In the genomic region with DNA sequence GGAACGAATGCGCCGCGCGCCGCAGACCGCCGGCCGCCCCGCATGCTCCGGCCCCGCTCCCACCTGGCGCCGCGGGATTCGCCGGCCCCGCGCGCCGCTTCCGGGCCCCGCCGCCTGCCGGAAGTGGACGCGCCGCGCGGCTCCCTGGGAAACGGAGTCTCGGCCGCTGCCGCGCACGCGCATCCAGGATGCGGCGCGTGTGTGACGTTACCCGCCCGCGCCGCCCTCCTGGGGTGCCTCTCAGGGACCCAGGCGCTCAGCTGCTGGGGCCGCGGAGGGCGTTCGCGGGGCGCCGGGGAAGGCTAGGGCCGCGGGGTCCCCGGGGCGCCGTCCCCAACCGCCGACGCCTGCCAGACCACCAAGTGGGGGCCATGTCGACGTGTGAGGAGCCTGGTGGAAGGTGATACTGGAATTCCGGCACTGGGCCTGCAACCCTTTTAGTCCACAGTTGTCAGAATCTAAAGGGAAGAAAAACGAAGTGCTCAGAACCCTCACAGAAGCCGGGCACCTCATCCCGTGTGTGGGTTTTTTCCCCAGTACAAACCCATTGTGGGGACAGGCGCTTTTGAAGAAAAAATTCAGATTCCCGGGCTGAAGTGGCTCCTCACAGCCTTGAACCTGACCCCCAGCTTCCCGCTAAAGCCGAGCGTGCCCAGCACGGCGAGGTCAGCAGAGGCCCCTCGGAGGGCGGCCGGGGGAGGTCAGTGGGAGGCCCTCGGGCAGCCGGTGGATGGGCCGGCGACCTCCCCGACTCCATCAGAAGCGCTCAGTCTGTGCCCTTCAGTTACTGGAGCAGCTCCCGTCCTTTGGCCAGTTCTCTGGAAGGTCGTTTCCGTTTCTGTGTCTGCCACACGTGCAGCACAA, we compare ENCODE assay signal across 1 cellular context.
TF ChIP-seq lines count a peak whose summit lies in the region.

A gene with protein sequence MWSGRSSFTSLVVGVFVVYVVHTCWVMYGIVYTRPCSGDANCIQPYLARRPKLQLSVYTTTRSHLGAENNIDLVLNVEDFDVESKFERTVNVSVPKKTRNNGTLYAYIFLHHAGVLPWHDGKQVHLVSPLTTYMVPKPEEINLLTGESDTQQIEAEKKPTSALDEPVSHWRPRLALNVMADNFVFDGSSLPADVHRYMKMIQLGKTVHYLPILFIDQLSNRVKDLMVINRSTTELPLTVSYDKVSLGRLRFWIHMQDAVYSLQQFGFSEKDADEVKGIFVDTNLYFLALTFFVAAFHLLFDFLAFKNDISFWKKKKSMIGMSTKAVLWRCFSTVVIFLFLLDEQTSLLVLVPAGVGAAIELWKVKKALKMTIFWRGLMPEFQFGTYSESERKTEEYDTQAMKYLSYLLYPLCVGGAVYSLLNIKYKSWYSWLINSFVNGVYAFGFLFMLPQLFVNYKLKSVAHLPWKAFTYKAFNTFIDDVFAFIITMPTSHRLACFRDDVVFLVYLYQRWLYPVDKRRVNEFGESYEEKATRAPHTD (minus strand): TSS at position 125 of the 864 bp plus-strand sequence. CDS start 258 bp downstream, outside the sequence.

TF ChIP-seq in HEK293, 187 proteins besides CTCF, POLR2A, EP300 and RAD21 (continued from another document and continues in another):
- TF ChIP-seq, protein P1, sequence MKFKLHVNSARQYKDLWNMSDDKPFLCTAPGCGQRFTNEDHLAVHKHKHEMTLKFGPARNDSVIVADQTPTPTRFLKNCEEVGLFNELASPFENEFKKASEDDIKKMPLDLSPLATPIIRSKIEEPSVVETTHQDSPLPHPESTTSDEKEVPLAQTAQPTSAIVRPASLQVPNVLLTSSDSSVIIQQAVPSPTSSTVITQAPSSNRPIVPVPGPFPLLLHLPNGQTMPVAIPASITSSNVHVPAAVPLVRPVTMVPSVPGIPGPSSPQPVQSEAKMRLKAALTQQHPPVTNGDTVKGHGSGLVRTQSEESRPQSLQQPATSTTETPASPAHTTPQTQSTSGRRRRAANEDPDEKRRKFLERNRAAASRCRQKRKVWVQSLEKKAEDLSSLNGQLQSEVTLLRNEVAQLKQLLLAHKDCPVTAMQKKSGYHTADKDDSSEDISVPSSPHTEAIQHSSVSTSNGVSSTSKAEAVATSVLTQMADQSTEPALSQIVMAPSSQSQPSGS (tag by site-specific recombination; IDR thresholded peaks at IDR 0.05; ENCODE audit: low read depth), result no peak
- TF ChIP-seq ZXDB (tag by site-specific recombination; IDR thresholded peaks at IDR 0.05) (peak; percentile 38; the same call in 1 of the 2 replicates), EGR2 (tag by site-specific recombination; IDR thresholded peaks at IDR 0.05; ENCODE audit: low read depth) (no peak), ZBTB48 (tag by site-specific recombination; IDR thresholded peaks at IDR 0.05) (peak; percentile 83), ZNF792 (tag by site-specific recombination; IDR thresholded peaks at IDR 0.05) (no peak), ZNF843 (tag by site-specific recombination; IDR thresholded peaks at IDR 0.05) (no peak), ZNF221 (tag by site-specific recombination; IDR thresholded peaks at IDR 0.05; ENCODE audit: borderline replicate concordance) (no peak), ZNF138 (tag by site-specific recombination; IDR thresholded peaks at IDR 0.05; ENCODE audit: borderline replicate concordance) (no peak), ZNF596 (tag by site-specific recombination; IDR thresholded peaks at IDR 0.05) (no peak), ZNF274 (IDR thresholded peaks at IDR 0.05; ENCODE audit: low read length) (no peak), ZNF274 (tag by site-specific recombination; IDR thresholded peaks at IDR 0.05; ENCODE audit: borderline replicate concordance) (no peak), ZNF701 (tag by site-specific recombination; IDR thresholded peaks at IDR 0.05) (no peak), ZFP3 (tag by site-specific recombination; IDR thresholded peaks at IDR 0.05; ENCODE audit: low read depth) (no peak), REPIN1 (tag by site-specific recombination; IDR thresholded peaks at IDR 0.05; ENCODE audit: low read depth) (no peak), SCRT2 (tag by site-specific recombination; IDR thresholded peaks at IDR 0.05) (no peak), GLIS2 (tag by site-specific recombination; IDR thresholded peaks at IDR 0.05) (peak; percentile 72), ZNF16 (tag by site-specific recombination; IDR thresholded peaks at IDR 0.05; ENCODE audit: low read depth) (no peak), ZBTB8A (tag by site-specific recombination; IDR thresholded peaks at IDR 0.05) (peak; percentile 95), ZNF510 (tag by site-specific recombination; IDR thresholded peaks at IDR 0.05; ENCODE audit: insufficient replicate concordance) (no peak), ZNF571 (tag by site-specific recombination; IDR thresholded peaks at IDR 0.05) (no peak), ZNF416 (tag by site-specific recombination; IDR thresholded peaks at IDR 0.05) (no peak), ZEB2 (tag by site-specific recombination; IDR thresholded peaks at IDR 0.05) (no peak), ZNF2 (tag by site-specific recombination; IDR thresholded peaks at IDR 0.05) (no peak), SP2 (tag by site-specific recombination; IDR thresholded peaks at IDR 0.05) (no peak), OVOL3 (tag by site-specific recombination; IDR thresholded peaks at IDR 0.05) (no peak), ZBTB21 (tag by site-specific recombination; IDR thresholded peaks at IDR 0.05) (no peak)
- TF ChIP-seq, protein P2, sequence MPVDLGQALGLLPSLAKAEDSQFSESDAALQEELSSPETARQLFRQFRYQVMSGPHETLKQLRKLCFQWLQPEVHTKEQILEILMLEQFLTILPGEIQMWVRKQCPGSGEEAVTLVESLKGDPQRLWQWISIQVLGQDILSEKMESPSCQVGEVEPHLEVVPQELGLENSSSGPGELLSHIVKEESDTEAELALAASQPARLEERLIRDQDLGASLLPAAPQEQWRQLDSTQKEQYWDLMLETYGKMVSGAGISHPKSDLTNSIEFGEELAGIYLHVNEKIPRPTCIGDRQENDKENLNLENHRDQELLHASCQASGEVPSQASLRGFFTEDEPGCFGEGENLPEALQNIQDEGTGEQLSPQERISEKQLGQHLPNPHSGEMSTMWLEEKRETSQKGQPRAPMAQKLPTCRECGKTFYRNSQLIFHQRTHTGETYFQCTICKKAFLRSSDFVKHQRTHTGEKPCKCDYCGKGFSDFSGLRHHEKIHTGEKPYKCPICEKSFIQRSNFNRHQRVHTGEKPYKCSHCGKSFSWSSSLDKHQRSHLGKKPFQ (tag by site-specific recombination; IDR thresholded peaks at IDR 0.05), result no peak
- TF ChIP-seq, protein P3, sequence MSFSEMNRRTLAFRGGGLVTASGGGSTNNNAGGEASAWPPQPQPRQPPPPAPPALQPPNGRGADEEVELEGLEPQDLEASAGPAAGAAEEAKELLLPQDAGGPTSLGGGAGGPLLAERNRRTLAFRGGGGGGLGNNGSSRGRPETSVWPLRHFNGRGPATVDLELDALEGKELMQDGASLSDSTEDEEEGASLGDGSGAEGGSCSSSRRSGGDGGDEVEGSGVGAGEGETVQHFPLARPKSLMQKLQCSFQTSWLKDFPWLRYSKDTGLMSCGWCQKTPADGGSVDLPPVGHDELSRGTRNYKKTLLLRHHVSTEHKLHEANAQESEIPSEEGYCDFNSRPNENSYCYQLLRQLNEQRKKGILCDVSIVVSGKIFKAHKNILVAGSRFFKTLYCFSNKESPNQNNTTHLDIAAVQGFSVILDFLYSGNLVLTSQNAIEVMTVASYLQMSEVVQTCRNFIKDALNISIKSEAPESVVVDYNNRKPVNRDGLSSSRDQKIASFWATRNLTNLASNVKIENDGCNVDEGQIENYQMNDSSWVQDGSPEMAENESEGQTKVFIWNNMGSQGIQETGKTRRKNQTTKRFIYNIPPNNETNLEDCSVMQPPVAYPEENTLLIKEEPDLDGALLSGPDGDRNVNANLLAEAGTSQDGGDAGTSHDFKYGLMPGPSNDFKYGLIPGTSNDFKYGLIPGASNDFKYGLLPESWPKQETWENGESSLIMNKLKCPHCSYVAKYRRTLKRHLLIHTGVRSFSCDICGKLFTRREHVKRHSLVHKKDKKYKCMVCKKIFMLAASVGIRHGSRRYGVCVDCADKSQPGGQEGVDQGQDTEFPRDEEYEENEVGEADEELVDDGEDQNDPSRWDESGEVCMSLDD (tag by site-specific recombination; IDR thresholded peaks at IDR 0.05), result 0 out of 2 replicates have a peak, but pooled peaks have one; percentile 26
- TF ChIP-seq, protein P4, sequence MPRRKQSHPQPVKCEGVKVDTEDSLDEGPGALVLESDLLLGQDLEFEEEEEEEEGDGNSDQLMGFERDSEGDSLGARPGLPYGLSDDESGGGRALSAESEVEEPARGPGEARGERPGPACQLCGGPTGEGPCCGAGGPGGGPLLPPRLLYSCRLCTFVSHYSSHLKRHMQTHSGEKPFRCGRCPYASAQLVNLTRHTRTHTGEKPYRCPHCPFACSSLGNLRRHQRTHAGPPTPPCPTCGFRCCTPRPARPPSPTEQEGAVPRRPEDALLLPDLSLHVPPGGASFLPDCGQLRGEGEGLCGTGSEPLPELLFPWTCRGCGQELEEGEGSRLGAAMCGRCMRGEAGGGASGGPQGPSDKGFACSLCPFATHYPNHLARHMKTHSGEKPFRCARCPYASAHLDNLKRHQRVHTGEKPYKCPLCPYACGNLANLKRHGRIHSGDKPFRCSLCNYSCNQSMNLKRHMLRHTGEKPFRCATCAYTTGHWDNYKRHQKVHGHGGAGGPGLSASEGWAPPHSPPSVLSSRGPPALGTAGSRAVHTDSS (tag by site-specific recombination; IDR thresholded peaks at IDR 0.05), result no peak
- TF ChIP-seq, protein P5, sequence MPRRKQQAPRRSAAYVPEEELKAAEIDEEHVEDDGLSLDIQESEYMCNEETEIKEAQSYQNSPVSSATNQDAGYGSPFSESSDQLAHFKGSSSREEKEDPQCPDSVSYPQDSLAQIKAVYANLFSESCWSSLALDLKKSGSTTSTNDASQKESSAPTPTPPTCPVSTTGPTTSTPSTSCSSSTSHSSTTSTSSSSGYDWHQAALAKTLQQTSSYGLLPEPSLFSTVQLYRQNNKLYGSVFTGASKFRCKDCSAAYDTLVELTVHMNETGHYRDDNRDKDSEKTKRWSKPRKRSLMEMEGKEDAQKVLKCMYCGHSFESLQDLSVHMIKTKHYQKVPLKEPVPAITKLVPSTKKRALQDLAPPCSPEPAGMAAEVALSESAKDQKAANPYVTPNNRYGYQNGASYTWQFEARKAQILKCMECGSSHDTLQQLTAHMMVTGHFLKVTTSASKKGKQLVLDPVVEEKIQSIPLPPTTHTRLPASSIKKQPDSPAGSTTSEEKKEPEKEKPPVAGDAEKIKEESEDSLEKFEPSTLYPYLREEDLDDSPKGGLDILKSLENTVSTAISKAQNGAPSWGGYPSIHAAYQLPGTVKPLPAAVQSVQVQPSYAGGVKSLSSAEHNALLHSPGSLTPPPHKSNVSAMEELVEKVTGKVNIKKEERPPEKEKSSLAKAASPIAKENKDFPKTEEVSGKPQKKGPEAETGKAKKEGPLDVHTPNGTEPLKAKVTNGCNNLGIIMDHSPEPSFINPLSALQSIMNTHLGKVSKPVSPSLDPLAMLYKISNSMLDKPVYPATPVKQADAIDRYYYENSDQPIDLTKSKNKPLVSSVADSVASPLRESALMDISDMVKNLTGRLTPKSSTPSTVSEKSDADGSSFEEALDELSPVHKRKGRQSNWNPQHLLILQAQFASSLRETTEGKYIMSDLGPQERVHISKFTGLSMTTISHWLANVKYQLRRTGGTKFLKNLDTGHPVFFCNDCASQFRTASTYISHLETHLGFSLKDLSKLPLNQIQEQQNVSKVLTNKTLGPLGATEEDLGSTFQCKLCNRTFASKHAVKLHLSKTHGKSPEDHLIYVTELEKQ (tag by site-specific recombination; IDR thresholded peaks at IDR 0.05; ENCODE audit: borderline replicate concordance), result no peak
- TF ChIP-seq, protein P6, sequence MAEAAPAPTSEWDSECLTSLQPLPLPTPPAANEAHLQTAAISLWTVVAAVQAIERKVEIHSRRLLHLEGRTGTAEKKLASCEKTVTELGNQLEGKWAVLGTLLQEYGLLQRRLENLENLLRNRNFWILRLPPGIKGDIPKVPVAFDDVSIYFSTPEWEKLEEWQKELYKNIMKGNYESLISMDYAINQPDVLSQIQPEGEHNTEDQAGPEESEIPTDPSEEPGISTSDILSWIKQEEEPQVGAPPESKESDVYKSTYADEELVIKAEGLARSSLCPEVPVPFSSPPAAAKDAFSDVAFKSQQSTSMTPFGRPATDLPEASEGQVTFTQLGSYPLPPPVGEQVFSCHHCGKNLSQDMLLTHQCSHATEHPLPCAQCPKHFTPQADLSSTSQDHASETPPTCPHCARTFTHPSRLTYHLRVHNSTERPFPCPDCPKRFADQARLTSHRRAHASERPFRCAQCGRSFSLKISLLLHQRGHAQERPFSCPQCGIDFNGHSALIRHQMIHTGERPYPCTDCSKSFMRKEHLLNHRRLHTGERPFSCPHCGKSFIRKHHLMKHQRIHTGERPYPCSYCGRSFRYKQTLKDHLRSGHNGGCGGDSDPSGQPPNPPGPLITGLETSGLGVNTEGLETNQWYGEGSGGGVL (tag by site-specific recombination; IDR thresholded peaks at IDR 0.05), result no peak
- TF ChIP-seq, protein P7, sequence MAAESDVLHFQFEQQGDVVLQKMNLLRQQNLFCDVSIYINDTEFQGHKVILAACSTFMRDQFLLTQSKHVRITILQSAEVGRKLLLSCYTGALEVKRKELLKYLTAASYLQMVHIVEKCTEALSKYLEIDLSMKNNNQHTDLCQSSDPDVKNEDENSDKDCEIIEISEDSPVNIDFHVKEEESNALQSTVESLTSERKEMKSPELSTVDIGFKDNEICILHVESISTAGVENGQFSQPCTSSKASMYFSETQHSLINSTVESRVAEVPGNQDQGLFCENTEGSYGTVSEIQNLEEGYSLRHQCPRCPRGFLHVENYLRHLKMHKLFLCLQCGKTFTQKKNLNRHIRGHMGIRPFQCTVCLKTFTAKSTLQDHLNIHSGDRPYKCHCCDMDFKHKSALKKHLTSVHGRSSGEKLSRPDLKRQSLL (tag by site-specific recombination; IDR thresholded peaks at IDR 0.05), result no peak; the same call in 1 of the 2 replicates
- TF ChIP-seq, protein P8, sequence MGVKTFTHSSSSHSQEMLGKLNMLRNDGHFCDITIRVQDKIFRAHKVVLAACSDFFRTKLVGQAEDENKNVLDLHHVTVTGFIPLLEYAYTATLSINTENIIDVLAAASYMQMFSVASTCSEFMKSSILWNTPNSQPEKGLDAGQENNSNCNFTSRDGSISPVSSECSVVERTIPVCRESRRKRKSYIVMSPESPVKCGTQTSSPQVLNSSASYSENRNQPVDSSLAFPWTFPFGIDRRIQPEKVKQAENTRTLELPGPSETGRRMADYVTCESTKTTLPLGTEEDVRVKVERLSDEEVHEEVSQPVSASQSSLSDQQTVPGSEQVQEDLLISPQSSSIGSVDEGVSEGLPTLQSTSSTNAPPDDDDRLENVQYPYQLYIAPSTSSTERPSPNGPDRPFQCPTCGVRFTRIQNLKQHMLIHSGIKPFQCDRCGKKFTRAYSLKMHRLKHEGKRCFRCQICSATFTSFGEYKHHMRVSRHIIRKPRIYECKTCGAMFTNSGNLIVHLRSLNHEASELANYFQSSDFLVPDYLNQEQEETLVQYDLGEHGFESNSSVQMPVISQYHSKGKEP (tag by site-specific recombination; IDR thresholded peaks at IDR 0.05), result no peak
- TF ChIP-seq, protein P9, sequence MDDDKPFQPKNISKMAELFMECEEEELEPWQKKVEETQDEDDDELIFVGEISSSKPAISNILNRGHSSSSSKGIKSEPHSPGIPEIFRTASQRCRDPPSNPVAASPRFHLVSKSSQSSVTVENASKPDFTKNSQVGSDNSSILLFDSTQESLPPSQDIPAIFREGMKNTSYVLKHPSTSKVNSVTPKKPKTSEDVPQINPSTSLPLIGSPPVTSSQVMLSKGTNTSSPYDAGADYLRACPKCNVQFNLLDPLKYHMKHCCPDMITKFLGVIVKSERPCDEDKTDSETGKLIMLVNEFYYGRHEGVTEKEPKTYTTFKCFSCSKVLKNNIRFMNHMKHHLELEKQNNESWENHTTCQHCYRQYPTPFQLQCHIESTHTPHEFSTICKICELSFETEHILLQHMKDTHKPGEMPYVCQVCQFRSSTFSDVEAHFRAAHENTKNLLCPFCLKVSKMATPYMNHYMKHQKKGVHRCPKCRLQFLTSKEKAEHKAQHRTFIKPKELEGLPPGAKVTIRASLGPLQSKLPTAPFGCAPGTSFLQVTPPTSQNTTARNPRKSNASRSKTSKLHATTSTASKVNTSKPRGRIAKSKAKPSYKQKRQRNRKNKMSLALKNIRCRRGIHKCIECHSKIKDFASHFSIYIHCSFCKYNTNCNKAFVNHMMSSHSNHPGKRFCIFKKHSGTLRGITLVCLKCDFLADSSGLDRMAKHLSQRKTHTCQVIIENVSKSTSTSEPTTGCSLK (tag by site-specific recombination; IDR thresholded peaks at IDR 0.05), result no peak
